28 cellular contexts compared by ENCODE assay signal in the genomic region with DNA sequence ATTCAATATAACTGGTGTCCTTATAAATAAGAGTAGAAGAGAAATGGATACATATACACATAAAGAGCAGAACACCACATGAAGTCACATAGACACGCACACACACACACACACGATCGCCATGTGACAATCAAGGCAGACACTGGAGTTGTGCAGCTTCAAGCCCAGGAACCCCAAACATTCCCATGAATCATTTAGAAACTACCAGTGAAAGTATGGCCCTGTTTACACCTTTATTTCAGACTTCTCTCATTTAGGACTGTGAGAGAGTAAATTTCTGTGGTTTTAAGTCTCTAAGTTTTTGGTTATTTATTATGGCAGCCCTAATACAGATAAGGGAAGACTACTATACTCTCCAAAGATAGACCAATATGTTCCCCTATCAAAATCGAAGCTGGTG. TPM values are rescaled to one million over a fixed set of nuclear protein-coding genes. Genes with fewer than 3 reads are reported as not detected.
DNase-seq lines count a peak whose midpoint lies in the region; ATAC-seq, FAIRE-seq and TF ChIP-seq lines count a peak whose summit lies in the region.
"Had no signal": no experiment of that assay in that cellular context is flagged by ENCODE, and none has a peak within 500 bp of the region (broad histone marks: within the 10 kb centered on the region; RNA-seq: fewer than 3 reads in every experiment).

No MANE protein-coding gene starts in this region.

- H2BK15ac ChIP-seq in mesendoderm (replicated peaks; ENCODE audit: low read depth) = no peak overlapping the region

- H3K56ac ChIP-seq in mesendoderm (ENCODE audit: low read length) = no peak overlapping the region

- peaks cover 0 to 10% (median 7%) of the 10 kb centered on the region in 4 donors for H3K9me3 ChIP-seq in esophagus muscularis mucosa
- H3K9me3 ChIP-seq: Peyer's patch, SJCRH30 had no signal

- no peak overlapping the region for H2BK5ac ChIP-seq in mesendoderm (ENCODE audit: low read length)

- no peak overlapping the region for H3K4ac ChIP-seq in mesendoderm (ENCODE audit: low read depth, low read length)

- peak; percentile 64 for FAIRE-seq in GM18507 (lab: Jason Lieb, UNC)
- FAIRE-seq: astrocyte, HepG2 had no signal

- H3K9ac ChIP-seq in mesendoderm (ENCODE audit: low read length) = no peak overlapping the region

- no peak overlapping the region for H4K5ac ChIP-seq in mesendoderm (ENCODE audit: low read length)

- TF ChIP-seq POLR2A in esophagus muscularis mucosa (IDR thresholded peaks at IDR 0.05; ENCODE audit: low read depth) = no peak

- ATAC-seq in GM19467 (IDR thresholded peaks at IDR 0.05; ENCODE audit: unreplicated experiment) = peak; percentile 48
- ATAC-seq in HG02759 (IDR thresholded peaks at IDR 0.05; ENCODE audit: unreplicated experiment) = peak; percentile 87
- ATAC-seq in HG03469 (IDR thresholded peaks at IDR 0.05; ENCODE audit: unreplicated experiment) = peak; percentile 72
- ATAC-seq in HG03135 (IDR thresholded peaks at IDR 0.05; ENCODE audit: unreplicated experiment) = no peak
- ATAC-seq: activated CD8-positive, alpha-beta T cell treated with anti-CD3 and anti-CD28 coated beads, Interleukin-2, amount 10 ng/mL, durations not matched to agents 7 days and 5 days; gastroesophageal sphincter; HepG2; left ventricle myocardium superior; naive thymus-derived CD4-positive, alpha-beta T cell; T-cell had no signal

- no peaks in the 10 kb centered on the region for H3K4me1 ChIP-seq in mesendoderm (ENCODE audit: control insufficient read depth, low read depth, low read length)
- H3K4me1 ChIP-seq in esophagus muscularis mucosa = no peaks in the 10 kb centered on the region
- H3K4me1 ChIP-seq: gastroesophageal sphincter, Peyer's patch, SJCRH30, suprapubic skin had no signal

- no peak for DNase-seq in GM18507 (ENCODE audit: extremely low spot score, insufficient read length, low read depth)
- no peak for DNase-seq in NCI-H82 treated with DMSO at 0.1 percent for 48 hours (lab: John Stamatoyannopoulos, UW; ENCODE audit: unreplicated experiment)
- DNase-seq in mesendoderm = no peak
- DNase-seq in esophagus muscularis mucosa (ENCODE audit: extremely low spot score) = no peak
- DNase-seq: activated CD8-positive, alpha-beta T cell treated with anti-CD3 and anti-CD28 coated beads, Interleukin-2, amount 10 ng/mL, durations not matched to agents 7 days and 5 days; activated effector memory CD4-positive, alpha-beta T cell treated with Interleukin-2 at 50 U/mL for 16 hours; activated naive CD8-positive, alpha-beta T cell treated with anti-CD3 and anti-CD28 coated beads for 36 hours; activated T-cell treated with anti-CD3 and anti-CD28 coated beads for 4 hours; caudate nucleus; GOT3; left ventricle myocardium superior; naive thymus-derived CD4-positive, alpha-beta T cell; NCI-H1694 treated with DMSO at 0.1 percent for 48 hours; NCI-H2171 treated with DMSO at 0.1 percent for 48 hours; NCI-H524 treated with DMSO at 0.1 percent for 48 hours; nucleus accumbens; Peyer's patch; SJCRH30; stimulated activated CD4-positive, alpha-beta T cell treated with anti-CD3 and anti-CD28 coated beads, Interleukin-1b, Interleukin-23, amount 100 ng/mL, for 48 hours; T-cell had no signal

- no peaks in the 10 kb centered on the region for H3K79me1 ChIP-seq in mesendoderm (ENCODE audit: low read length)

- no peak overlapping the region for H3K4me3 ChIP-seq in mesendoderm (ENCODE audit: low read length)
- no peak overlapping the region for H3K4me3 ChIP-seq in esophagus muscularis mucosa
- H3K4me3 ChIP-seq: gastroesophageal sphincter, Peyer's patch, SJCRH30, suprapubic skin had no signal

- no peak overlapping the region for H4K8ac ChIP-seq in mesendoderm (ENCODE audit: low read depth, low read length)

- H3K4me2 ChIP-seq in mesendoderm (ENCODE audit: low read length) = no peak overlapping the region

- H3K36me3 ChIP-seq in mesendoderm (ENCODE audit: control insufficient read depth, insufficient read depth, low read length) (no peaks in the 10 kb centered on the region), esophagus muscularis mucosa (no peaks in the 10 kb centered on the region)
- H3K36me3 ChIP-seq: gastroesophageal sphincter, Peyer's patch, SJCRH30, suprapubic skin had no signal

- WGBS in mesendoderm (ENCODE audit: extremely low coverage, insufficient coverage, low lambda C conversion rate) = no CpG with 5 or more reads among the region's 4 CpGs
- WGBS in esophagus muscularis mucosa = 70% methylated on average over 4 of the region's 4 CpGs

- no peak overlapping the region for H2BK120ac ChIP-seq in mesendoderm (ENCODE audit: low read depth, low read length)

- intact Hi-C loops in esophagus muscularis mucosa (cut with DNase I) = no loop called here

- TF ChIP-seq EP300 in esophagus muscularis mucosa (IDR thresholded peaks at IDR 0.05) = no peak

- H3K27me3 ChIP-seq in mesendoderm (ENCODE audit: insufficient read depth, low read length, poor library complexity) (no peaks in the 10 kb centered on the region), esophagus muscularis mucosa (no peaks in the 10 kb centered on the region)
- H3K27me3 ChIP-seq: gastroesophageal sphincter, Peyer's patch, SJCRH30, suprapubic skin had no signal

- no peak overlapping the region for H2AK5ac ChIP-seq in mesendoderm (ENCODE audit: low read length)

- no peak overlapping the region for H3K18ac ChIP-seq in mesendoderm (ENCODE audit: low read length)

- H3K79me2 ChIP-seq in mesendoderm (ENCODE audit: control insufficient read depth, insufficient read depth, low read length) = no peaks in the 10 kb centered on the region

- H3K27ac ChIP-seq in mesendoderm (ENCODE audit: low read depth, low read length) (no peak overlapping the region), esophagus muscularis mucosa (replicated peaks in 1 of 4) (no peak overlapping the region)
- H3K27ac ChIP-seq: gastroesophageal sphincter, Peyer's patch, SJCRH30, suprapubic skin had no signal

- H3K23ac ChIP-seq in mesendoderm (ENCODE audit: low read length) = no peak overlapping the region

- TF ChIP-seq CTCF in esophagus muscularis mucosa (IDR thresholded peaks at IDR 0.05) = no peak

RNA-seq across cellular contexts. Expression of gene TNFSF13B, which starts 20.4 kb away (rescaled TPM):
- 0.24 TPM for polyA plus RNA-seq in mesendoderm (2013, experiment 1 of 2)
- polyA plus RNA-seq in mesendoderm (2013, experiment 2 of 2) = 0.18 TPM
- total RNA-seq in esophagus muscularis mucosa = 1 to 10 TPM; 1.7 to 5.0 (median 3.3) TPM

RNA-seq across cellular contexts. Expression of gene ABHD13, which starts 31.0 kb away (rescaled TPM):
- polyA plus RNA-seq in mesendoderm (2013, experiment 1 of 2) = 5.3 TPM
- 5.1 TPM for polyA plus RNA-seq in mesendoderm (2013, experiment 2 of 2)
- 10 to 100 TPM; 10.3 to 12.9 (median 11.1) TPM for total RNA-seq in esophagus muscularis mucosa

RNA-seq across cellular contexts. Expression of gene LIG4, which starts 33.8 kb away (rescaled TPM):
- 4.4 TPM for polyA plus RNA-seq in mesendoderm (2013, experiment 1 of 2)
- 4.4 TPM for polyA plus RNA-seq in mesendoderm (2013, experiment 2 of 2)
- 10 to 100 TPM; 10.9 to 16.8 (median 13.2) TPM for total RNA-seq in esophagus muscularis mucosa
